19 cellular contexts compared by ENCODE assay signal in the genomic region with DNA sequence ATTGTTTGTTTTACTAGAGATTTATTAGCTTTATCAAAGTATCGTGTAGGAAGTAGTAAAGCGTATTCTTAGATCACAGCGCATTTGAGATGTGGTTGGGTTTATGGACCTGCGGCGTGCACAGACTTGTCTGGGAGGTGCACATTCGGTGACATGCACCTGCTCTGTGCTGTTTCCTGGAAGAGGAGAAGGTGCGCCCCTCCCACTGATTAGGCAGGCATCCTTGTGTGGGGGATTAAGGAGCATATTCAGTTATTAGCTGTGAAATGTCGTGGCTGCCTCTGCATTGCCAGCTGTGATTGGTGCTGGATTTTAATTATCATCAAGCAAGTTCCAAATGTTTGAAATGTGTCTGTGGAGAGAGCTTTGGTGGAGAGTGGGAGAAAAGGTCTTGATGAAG.
"Had no signal": no experiment of that assay in that cellular context is flagged by ENCODE, and none has a peak within 500 bp of the region (broad histone marks: within the 10 kb centered on the region; RNA-seq: fewer than 3 reads in every experiment).

No MANE protein-coding gene starts in this region.

- DNase-seq: activated CD4-positive, alpha-beta T cell treated with anti-CD3 and anti-CD28 coated beads, Interleukin-2, amount 10 ng/mL, durations not matched to agents 7 days and 5 days; activated CD8-positive, alpha-beta T cell treated with anti-CD3 and anti-CD28 coated beads, Interleukin-2, amount 10 ng/mL, durations not matched to agents 7 days and 5 days; activated naive CD4-positive, alpha-beta T cell treated with anti-CD3 and anti-CD28 coated beads for 36 hours; activated T-cell treated with anti-CD3 and anti-CD28 coated beads, Interleukin-2, amount 50 U/mL, for 24 hours; body of pancreas; foreskin keratinocyte; hippocampal formation; islet precursor cell; left colon; lower lobe of right lung; natural killer cell; stimulated activated CD4-positive, alpha-beta T cell treated with anti-CD3 and anti-CD28 coated beads, Interleukin-12 subunit alpha, Interleukin-12 subunit beta, amount 100 ng/mL, for 4 hours; stimulated activated CD4-positive, alpha-beta T cell treated with anti-CD3 and anti-CD28 coated beads, Interleukin-1b, Interleukin-23, amount 100 ng/mL, for 48 hours; stimulated activated CD8-positive, alpha-beta memory T cell treated with anti-CD3 and anti-CD28 coated beads, Interleukin-4, amount 100 ng/mL, for 48 hours; stimulated activated naive CD4-positive, alpha-beta T cell treated with Interleukin-2 at 50 U/mL for 16 hours; T-helper 9 cell; tibial artery had no signal

- H3K27ac ChIP-seq: body of pancreas, epithelial cell of prostate, foreskin keratinocyte, lower lobe of right lung, neutrophil, tibial artery had no signal

- H3K4me3 ChIP-seq: body of pancreas, lower lobe of right lung, tibial artery had no signal

- H3K9me3 ChIP-seq: body of pancreas, lower lobe of right lung, neutrophil, tibial artery had no signal

- H3K4me1 ChIP-seq: body of pancreas, foreskin keratinocyte, lower lobe of right lung, tibial artery had no signal

- H3K36me3 ChIP-seq: lower lobe of right lung, neutrophil, tibial artery had no signal

- H3K27me3 ChIP-seq: body of pancreas, foreskin keratinocyte, neutrophil, tibial artery had no signal
